In the genomic region with DNA sequence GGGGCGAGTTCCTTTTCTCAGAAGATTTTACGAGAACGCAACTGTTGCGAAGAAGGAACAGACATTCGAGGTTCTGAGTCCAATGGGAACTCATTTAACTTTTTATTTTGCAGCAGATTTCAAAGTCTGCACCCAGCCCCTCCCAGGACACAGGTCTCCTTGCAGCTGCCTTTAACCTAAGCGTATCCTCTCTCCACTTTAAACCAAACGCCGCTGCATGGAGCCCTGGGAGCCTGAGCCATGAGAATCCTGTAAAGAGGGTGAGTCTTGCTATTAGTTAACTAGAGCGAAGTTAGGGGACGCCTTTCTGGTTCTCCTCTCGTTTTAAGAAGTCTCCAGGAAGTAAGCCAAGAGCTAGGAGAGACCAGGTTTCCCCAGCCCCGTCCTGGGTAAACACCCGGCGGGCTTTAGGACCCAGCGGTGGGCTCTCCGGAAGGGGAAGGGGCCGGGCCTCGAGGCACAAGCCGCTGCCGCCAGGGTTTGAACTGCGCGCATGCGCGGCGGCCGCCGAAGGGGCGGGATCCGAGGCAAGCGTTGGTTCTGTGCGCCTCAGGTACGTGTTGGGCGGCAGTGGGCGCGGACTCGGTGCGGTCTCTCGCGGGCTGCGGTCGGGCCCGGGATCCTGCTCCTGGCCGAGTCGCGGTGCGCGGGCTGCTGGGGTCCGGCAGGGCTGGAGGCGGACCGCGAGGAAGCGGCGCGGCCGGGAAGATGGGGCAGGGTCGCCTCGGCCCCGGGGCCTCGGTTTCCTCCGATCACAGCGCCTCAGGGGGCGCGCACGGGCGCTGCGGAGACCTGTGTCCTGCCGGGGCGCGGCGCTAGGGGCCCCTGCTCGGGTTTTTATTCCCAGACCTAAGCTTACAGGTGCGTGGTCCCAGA, we compare ENCODE assay signal across 1 cellular context.
TF ChIP-seq lines count a peak whose summit lies in the region.

A gene (plus strand): TSS at position 510 of the 876 bp plus-strand sequence. CDS start 7,188 bp downstream, outside the sequence.

TF ChIP-seq in WTC11, 78 proteins besides CTCF, POLR2A, EP300 and RAD21 (continued from another document):
- TF ChIP-seq, protein P1, sequence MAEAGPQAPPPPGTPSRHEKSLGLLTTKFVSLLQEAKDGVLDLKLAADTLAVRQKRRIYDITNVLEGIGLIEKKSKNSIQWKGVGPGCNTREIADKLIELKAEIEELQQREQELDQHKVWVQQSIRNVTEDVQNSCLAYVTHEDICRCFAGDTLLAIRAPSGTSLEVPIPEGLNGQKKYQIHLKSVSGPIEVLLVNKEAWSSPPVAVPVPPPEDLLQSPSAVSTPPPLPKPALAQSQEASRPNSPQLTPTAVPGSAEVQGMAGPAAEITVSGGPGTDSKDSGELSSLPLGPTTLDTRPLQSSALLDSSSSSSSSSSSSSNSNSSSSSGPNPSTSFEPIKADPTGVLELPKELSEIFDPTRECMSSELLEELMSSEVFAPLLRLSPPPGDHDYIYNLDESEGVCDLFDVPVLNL (CRISPR knock-in tag; IDR thresholded peaks at IDR 0.05; ENCODE audit: borderline replicate concordance, low read depth): 0 out of 2 replicates have a peak, but pooled peaks have one; percentile 34
